In genomic region chr3:179563298-179563934, GRCh38 we compare ENCODE assay signal across 8 cellular contexts.
DNase-seq lines count a peak whose midpoint lies in the region; ATAC-seq and TF ChIP-seq lines count a peak whose summit lies in the region.

No MANE protein-coding gene starts in this region.

- CTCF ChIA-PET in AG04449 (lab: Yijun Ruan, JAX), result interaction anchor here (1.0 to 2.3 kb wide), 5 partner anchors 15 to 242 kb away, joined by 3 to 16 read pairs (median 5); no protein-coding TSS in a partner anchor

- POLR2A ChIA-PET in AG04449 (lab: Yijun Ruan, JAX), result interaction anchor here (1.2 kb wide), 1 partner anchor 240 kb away, joined by 6 read pairs; the partner anchor contains the start of gene ZNF639

- TF ChIP-seq CTCF in AG04449 (IDR thresholded peaks at IDR 0.05; ENCODE audit: insufficient read depth, low read length, missing control alignments), result peak; percentile 73
- TF ChIP-seq CTCF in choroid plexus epithelial cell (conservative IDR thresholded peaks at IDR 0.05; ENCODE audit: low read depth, low read length), result peak; percentile 64

- ATAC-seq in GM18520 (IDR thresholded peaks at IDR 0.05; ENCODE audit: unreplicated experiment) (peak; percentile 26), HG03064 (IDR thresholded peaks at IDR 0.05; ENCODE audit: low read depth, unreplicated experiment) (peak; percentile 49)

- DNase-seq in AG04449 (ENCODE audit: low read depth, low spot score) (peak; percentile 17), NCI-H2227 (lab: John Stamatoyannopoulos, UW; ENCODE audit: unreplicated experiment) (peak; percentile 79), choroid plexus epithelial cell (ENCODE audit: low read depth) (peak; percentile 72), left kidney (ENCODE audit: low read depth, low spot score) (peak; percentile 91)
- DNase-seq in activated CD4-positive, alpha-beta T cell treated with anti-CD3 and anti-CD28 coated beads for 24 hours (ENCODE audit: low read depth in 2 of 2), result peak; percentile 29 to 50
- DNase-seq in stimulated activated CD4-positive, alpha-beta T cell treated with anti-CD3 and anti-CD28 coated beads, Interleukin-2, amount 100 ng/mL, for 24 hours, result peak; percentile 74 to 75

- H3K4me3 ChIP-seq in AG04449 (ENCODE audit: low read depth, low read length) (peak overlapping the region; percentile 98), choroid plexus epithelial cell (ENCODE audit: low read depth, low read length) (peak overlapping the region; percentile 96)

Comparison
In these comparisons a context has a peak if more than half of its experiments do, and no peak if none do; other contexts are left out.
1. Peak in every context shown above with its lines: DNase-seq, ATAC-seq and H3K4me3 ChIP-seq.
2. DNase-seq: peak in every context shown above with its lines; median percentile 91 in left kidney; 79 in NCI-H2227; 74 in stimulated activated CD4-positive, alpha-beta T cell treated with anti-CD3 and anti-CD28 coated beads, Interleukin-2, amount 100 ng/mL, for 24 hours; 72 in choroid plexus epithelial cell; 40 in activated CD4-positive, alpha-beta T cell treated with anti-CD3 and anti-CD28 coated beads for 24 hours; 17 in AG04449.